In genomic region chr7:78510580-78511188, GRCh38 we compare ENCODE assay signal across 8 cellular contexts.
DNase-seq lines count a peak whose midpoint lies in the region; ATAC-seq and TF ChIP-seq lines count a peak whose summit lies in the region.

No MANE protein-coding gene starts in this region.

- no peak for TF ChIP-seq POLR2A in transverse colon (IDR thresholded peaks at IDR 0.05)

- in situ Hi-C loops in transverse colon (cut with MboI; ENCODE audit: low pct_ligation_motif_present in 1 of 4, low pct_unique_long_range_greater_than_20kb in 1 of 4, low sequenced_read_pairs in 3 of 4) = no loop called here

- H3K36me3 ChIP-seq in WERI-Rb-1 (no peaks in the 10 kb centered on the region), transverse colon (no peaks in the 10 kb centered on the region)

- no peak overlapping the region for H3K4me3 ChIP-seq in WERI-Rb-1 (ENCODE audit: low read depth, low read length)
- H3K4me3 ChIP-seq in transverse colon = no peak overlapping the region

- H3K4me1 ChIP-seq in transverse colon = no peaks in the 10 kb centered on the region

- intact Hi-C loops in transverse colon (cut with DNase I; ENCODE audit: low total_unique reads) = no loop called here

- ATAC-seq in GM21786 (IDR thresholded peaks at IDR 0.05; ENCODE audit: unreplicated experiment) = peak; percentile 66

- peak; percentile 61 for DNase-seq in EL
- DNase-seq in NCI-H1048 (lab: John Stamatoyannopoulos, UW) = peak; percentile 18
- DNase-seq in WERI-Rb-1 = peak; percentile 49
- DNase-seq in iPS-NIHi7 (ENCODE audit: extremely low spot score) = peak; percentile 48
- DNase-seq in transverse colon = peak; percentile 13
- DNase-seq in effector CD8-positive, alpha-beta T cell (lab: John Stamatoyannopoulos, UW) = no peak
- DNase-seq in activated T-cell treated with anti-CD3 and anti-CD28 coated beads for 4 hours = no peak

- H3K27me3 ChIP-seq in WERI-Rb-1 (ENCODE audit: insufficient read depth, low read depth, severe bottlenecking) = no peaks in the 10 kb centered on the region
- no peaks in the 10 kb centered on the region for H3K27me3 ChIP-seq in transverse colon

- H3K9me3 ChIP-seq in WERI-Rb-1 (ENCODE audit: severe bottlenecking) (no peaks in the 10 kb centered on the region), transverse colon (no peaks in the 10 kb centered on the region)

- TF ChIP-seq EP300 in transverse colon (IDR thresholded peaks at IDR 0.05; ENCODE audit: low read depth) = no peak

- WGBS in transverse colon (ENCODE audit: low coverage in 1 of 2), 2 donors = 3 to 5% methylated on average over 2 of the region's 2 CpGs

- TF ChIP-seq CTCF in WERI-Rb-1 (IDR thresholded peaks at IDR 0.05; ENCODE audit: low read depth, low read length) (peak; percentile 77), transverse colon (IDR thresholded peaks at IDR 0.05) (peak; percentile 21 to 49 (median 33))

- H3K27ac ChIP-seq in WERI-Rb-1 (no peak overlapping the region), transverse colon (no peak overlapping the region)

Comparison
In these comparisons a context has a peak if more than half of its experiments do, and no peak if none do; other contexts are left out.
1. DNase-seq: peak in EL (single experiment), NCI-H1048 (single experiment), WERI-Rb-1 (single experiment), iPS-NIHi7 (single experiment) and transverse colon (single experiment); none in effector CD8-positive, alpha-beta T cell (single experiment) and activated T-cell treated with anti-CD3 and anti-CD28 coated beads for 4 hours (single experiment).